ENCODE assay signal across 15 cellular contexts in the genomic region with DNA sequence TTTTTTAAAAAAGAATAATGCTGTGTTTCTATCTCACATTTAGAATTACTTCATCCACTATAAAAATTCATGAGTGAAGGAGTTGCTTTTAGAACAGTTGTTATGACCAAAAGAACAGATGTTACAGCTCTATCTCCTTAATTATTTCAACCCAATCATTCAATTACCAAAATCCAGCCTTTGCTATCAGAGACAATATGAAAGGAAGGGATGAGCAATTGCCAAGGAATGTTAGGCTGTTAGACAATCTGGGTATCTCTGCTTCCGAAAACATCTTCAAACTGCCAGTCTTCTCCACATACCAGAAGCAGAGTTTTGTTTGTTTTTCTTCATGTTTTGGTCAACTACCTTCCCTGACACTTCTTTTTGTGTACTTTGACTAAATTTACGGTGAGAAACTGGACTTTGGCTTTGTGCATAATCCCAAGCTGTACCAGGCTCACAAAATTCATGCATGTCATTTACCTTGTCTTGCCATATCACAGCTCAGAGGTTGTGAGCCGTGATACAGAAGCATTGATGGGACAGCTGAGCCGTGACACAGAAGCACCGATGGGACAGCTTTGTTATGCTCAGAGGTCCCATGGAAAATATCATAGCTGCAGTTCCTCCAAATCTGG.
"Had no signal": no experiment of that assay in that cellular context is flagged by ENCODE, and none has a peak within 500 bp of the region (broad histone marks: within the 10 kb centered on the region; RNA-seq: fewer than 3 reads in every experiment).

No MANE protein-coding gene starts in this region.

- H3K9me3 ChIP-seq: heart right ventricle, mucosa of descending colon, prostate gland, sigmoid colon had no signal

- H3K27me3 ChIP-seq: heart right ventricle, sigmoid colon had no signal

- H3K27ac ChIP-seq: heart right ventricle, prostate gland, sigmoid colon had no signal

- ATAC-seq: heart right ventricle, mucosa of descending colon, natural killer cell had no signal

- H3K4me1 ChIP-seq: heart right ventricle, prostate gland, sigmoid colon had no signal

- DNase-seq: activated CD4-positive, alpha-beta T cell treated with anti-CD3 and anti-CD28 coated beads, Interleukin-2, amount 50 U/mL, for 1 hour; activated CD4-positive, CD25-positive, alpha-beta regulatory T cell; activated naive CD4-positive, alpha-beta T cell treated with anti-CD3 and anti-CD28 coated beads, Interleukin-2, amount 10 ng/mL, durations not matched to agents 7 days and 5 days; heart right ventricle; kidney; mucosa of descending colon; natural killer cell; nucleus accumbens; sigmoid colon; stimulated activated CD4-positive, alpha-beta T cell treated with anti-CD3 and anti-CD28 coated beads, Interleukin-12 subunit alpha, Interleukin-12 subunit beta, amount 100 ng/mL, for 4 hours; stimulated activated naive CD4-positive, alpha-beta T cell; substantia nigra; T-helper 2 cell had no signal

- H3K36me3 ChIP-seq: heart right ventricle, prostate gland, sigmoid colon had no signal

- H3K4me3 ChIP-seq: heart right ventricle, lung, mucosa of descending colon, prostate gland, sigmoid colon had no signal
